1 cellular context compared by ENCODE assay signal in the genomic region with DNA sequence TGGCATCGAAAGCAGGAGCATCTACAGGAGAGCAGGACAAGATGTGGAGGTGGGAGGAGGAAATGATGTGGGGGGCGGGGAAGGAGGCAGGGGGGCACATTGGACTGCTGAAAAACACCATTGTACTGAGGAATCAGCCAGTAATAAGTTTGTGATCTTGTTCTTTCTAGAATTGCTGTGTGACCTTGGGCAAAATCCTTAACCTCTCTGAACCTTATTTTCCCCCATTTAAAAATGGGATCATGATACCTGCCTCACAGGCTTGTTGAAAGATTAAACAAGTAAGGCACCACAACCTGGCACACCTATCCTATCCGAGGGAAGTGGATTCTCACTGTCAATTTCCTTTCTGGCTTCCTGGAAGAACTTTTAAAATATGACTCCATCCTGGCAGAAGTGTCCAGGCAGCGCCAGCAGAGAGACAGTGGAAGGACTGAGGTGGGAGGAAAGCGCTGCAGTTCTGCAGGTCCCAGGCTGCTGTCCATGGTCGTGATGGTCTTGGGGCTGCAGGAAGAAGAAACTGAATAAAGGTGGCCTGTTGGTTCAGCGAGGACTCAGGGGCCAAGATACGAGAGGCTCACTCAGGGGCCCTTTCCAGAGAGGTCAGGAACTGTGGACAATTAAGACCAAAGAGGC.
TF ChIP-seq lines count a peak whose summit lies in the region.

No MANE protein-coding gene starts in this region.

TF ChIP-seq in HepG2, 621 proteins besides CTCF, POLR2A, EP300 and RAD21:
- TF ChIP-seq, protein P1, sequence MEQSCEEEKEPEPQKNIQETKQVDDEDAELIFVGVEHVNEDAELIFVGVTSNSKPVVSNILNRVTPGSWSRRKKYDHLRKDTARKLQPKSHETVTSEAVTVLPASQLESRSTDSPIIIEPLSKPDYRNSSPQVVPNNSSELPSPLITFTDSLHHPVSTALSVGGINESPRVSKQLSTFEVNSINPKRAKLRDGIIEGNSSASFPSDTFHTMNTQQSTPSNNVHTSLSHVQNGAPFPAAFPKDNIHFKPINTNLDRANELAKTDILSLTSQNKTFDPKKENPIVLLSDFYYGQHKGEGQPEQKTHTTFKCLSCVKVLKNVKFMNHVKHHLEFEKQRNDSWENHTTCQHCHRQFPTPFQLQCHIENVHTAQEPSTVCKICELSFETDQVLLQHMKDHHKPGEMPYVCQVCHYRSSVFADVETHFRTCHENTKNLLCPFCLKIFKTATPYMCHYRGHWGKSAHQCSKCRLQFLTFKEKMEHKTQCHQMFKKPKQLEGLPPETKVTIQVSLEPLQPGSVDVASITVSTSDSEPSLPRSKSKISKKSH (CRISPR knock-in tag; IDR thresholded peaks at IDR 0.05; ENCODE audit: borderline replicate concordance): 0 out of 2 replicates have a peak, but pooled peaks have one; percentile 29
- TF ChIP-seq, protein P2, sequence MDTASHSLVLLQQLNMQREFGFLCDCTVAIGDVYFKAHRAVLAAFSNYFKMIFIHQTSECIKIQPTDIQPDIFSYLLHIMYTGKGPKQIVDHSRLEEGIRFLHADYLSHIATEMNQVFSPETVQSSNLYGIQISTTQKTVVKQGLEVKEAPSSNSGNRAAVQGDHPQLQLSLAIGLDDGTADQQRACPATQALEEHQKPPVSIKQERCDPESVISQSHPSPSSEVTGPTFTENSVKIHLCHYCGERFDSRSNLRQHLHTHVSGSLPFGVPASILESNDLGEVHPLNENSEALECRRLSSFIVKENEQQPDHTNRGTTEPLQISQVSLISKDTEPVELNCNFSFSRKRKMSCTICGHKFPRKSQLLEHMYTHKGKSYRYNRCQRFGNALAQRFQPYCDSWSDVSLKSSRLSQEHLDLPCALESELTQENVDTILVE (CRISPR knock-in tag; IDR thresholded peaks at IDR 0.05): no peak
- TF ChIP-seq, protein P3, sequence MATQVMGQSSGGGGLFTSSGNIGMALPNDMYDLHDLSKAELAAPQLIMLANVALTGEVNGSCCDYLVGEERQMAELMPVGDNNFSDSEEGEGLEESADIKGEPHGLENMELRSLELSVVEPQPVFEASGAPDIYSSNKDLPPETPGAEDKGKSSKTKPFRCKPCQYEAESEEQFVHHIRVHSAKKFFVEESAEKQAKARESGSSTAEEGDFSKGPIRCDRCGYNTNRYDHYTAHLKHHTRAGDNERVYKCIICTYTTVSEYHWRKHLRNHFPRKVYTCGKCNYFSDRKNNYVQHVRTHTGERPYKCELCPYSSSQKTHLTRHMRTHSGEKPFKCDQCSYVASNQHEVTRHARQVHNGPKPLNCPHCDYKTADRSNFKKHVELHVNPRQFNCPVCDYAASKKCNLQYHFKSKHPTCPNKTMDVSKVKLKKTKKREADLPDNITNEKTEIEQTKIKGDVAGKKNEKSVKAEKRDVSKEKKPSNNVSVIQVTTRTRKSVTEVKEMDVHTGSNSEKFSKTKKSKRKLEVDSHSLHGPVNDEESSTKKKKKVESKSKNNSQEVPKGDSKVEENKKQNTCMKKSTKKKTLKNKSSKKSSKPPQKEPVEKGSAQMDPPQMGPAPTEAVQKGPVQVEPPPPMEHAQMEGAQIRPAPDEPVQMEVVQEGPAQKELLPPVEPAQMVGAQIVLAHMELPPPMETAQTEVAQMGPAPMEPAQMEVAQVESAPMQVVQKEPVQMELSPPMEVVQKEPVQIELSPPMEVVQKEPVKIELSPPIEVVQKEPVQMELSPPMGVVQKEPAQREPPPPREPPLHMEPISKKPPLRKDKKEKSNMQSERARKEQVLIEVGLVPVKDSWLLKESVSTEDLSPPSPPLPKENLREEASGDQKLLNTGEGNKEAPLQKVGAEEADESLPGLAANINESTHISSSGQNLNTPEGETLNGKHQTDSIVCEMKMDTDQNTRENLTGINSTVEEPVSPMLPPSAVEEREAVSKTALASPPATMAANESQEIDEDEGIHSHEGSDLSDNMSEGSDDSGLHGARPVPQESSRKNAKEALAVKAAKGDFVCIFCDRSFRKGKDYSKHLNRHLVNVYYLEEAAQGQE (IDR thresholded peaks at IDR 0.05; ENCODE audit: borderline replicate concordance in 1 of 2, low read depth in 1 of 2, low read length in 2 of 2): peak; percentile 27 to 87
- TF ChIP-seq, protein P4, sequence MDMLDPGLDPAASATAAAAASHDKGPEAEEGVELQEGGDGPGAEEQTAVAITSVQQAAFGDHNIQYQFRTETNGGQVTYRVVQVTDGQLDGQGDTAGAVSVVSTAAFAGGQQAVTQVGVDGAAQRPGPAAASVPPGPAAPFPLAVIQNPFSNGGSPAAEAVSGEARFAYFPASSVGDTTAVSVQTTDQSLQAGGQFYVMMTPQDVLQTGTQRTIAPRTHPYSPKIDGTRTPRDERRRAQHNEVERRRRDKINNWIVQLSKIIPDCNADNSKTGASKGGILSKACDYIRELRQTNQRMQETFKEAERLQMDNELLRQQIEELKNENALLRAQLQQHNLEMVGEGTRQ (IDR thresholded peaks at IDR 0.05; ENCODE audit: low read depth, low read length): no peak
- TF ChIP-seq, protein P4 (CRISPR knock-in tag; IDR thresholded peaks at IDR 0.05; ENCODE audit: borderline replicate concordance): no peak
